ENCODE assay signal across 12 cellular contexts in the genomic region with DNA sequence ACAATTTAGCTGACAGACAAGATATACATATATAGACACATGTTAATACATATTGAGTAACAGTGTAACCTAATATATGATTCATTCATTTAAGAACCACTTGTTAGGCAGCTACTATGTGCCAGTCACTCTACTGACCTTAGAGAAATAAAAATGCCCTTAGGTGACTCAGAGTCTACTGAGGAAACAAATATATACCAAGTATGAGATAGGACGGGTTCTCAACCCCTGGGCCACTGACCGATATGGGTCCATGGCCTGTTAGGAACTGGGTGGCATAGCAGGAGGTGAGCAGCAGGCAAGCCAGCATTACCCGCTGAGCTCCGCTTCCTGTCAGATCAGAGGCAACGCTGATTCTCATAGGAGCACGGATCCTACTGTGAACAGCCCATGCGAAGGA. TPM values are rescaled to one million over a fixed set of nuclear protein-coding genes. Genes with fewer than 3 reads are reported as not detected.
A peak's percentile ranks its signal among the peaks of the same experiment; 100 is the strongest.
DNase-seq lines count a peak whose midpoint lies in the region; ATAC-seq, FAIRE-seq and TF ChIP-seq lines count a peak whose summit lies in the region.
"Had no signal": no experiment of that assay in that cellular context is flagged by ENCODE, and none has a peak within 500 bp of the region (broad histone marks: within the 10 kb centered on the region; RNA-seq: fewer than 3 reads in every experiment).

No MANE protein-coding gene starts in this region.

- peaks cover 4% of the 10 kb centered on the region for H3K27me3 Mint-ChIP-seq in GM23338 (ENCODE audit: insufficient read depth, low read depth, poor library complexity)
- H3K27me3 Mint-ChIP-seq in natural killer cell treated with Interleukin-12 subunit alpha and Interleukin-12 subunit beta and Interleukin-15 and Interleukin-18, amount 100 ng/mL, for 72 hours, result no peaks in the 10 kb centered on the region

- H3K4me1 Mint-ChIP-seq in GM23338, result peaks cover 48% of the 10 kb centered on the region
- peaks cover 33 to 36% of the 10 kb centered on the region in 2 donors for H3K4me1 Mint-ChIP-seq in natural killer cell treated with Interleukin-12 subunit alpha and Interleukin-12 subunit beta and Interleukin-15 and Interleukin-18, amount 100 ng/mL, for 72 hours (ENCODE audit: low read depth in 2 of 2)

- H3K27me3 ChIP-seq in GM23338 (ENCODE audit: insufficient read depth) (no peaks in the 10 kb centered on the region), Panc1 (ENCODE audit: control insufficient read depth, insufficient read depth, low read length) (no peaks in the 10 kb centered on the region), endothelial cell of umbilical vein (ENCODE audit: control insufficient read depth in 2 of 2, insufficient read depth in 2 of 2, low read length in 2 of 2) (no peaks in the 10 kb centered on the region), hepatocyte (no peaks in the 10 kb centered on the region)
- H3K27me3 ChIP-seq: stomach had no signal

- peak; percentile 89 for FAIRE-seq in endothelial cell of umbilical vein (lab: Jason Lieb, UNC)
- FAIRE-seq: frontal cortex had no signal

- BruUV-seq in Panc1 (replicated peaks; lab: Mats Ljungman, UMichigan) (no TSS peak), endothelial cell of umbilical vein (replicated peaks; lab: Mats Ljungman, UMichigan) (no TSS peak)

- H3K79me2 ChIP-seq in GM23338 (replicated peaks; ENCODE audit: insufficient read depth) (peaks cover 90% of the 10 kb centered on the region), endothelial cell of umbilical vein (ENCODE audit: control insufficient read depth, insufficient read depth, low read length) (peaks cover 65% of the 10 kb centered on the region), hepatocyte (peaks cover 83% of the 10 kb centered on the region)

- H3K9me2 ChIP-seq in GM23338 (ENCODE audit: insufficient read depth) (no peaks in the 10 kb centered on the region), hepatocyte (replicated peaks; ENCODE audit: insufficient read depth) (no peaks in the 10 kb centered on the region)

- H3K9me3 ChIP-seq in Panc1 (ENCODE audit: control insufficient read depth, insufficient read depth, low read depth, low read length) (no peaks in the 10 kb centered on the region), endothelial cell of umbilical vein (replicated peaks; ENCODE audit: control insufficient read depth, insufficient read depth, low read length) (no peaks in the 10 kb centered on the region), hepatocyte (ENCODE audit: low read depth) (no peaks in the 10 kb centered on the region)
- H3K9me3 ChIP-seq: stomach had no signal

- dilution Hi-C loops in endothelial cell of umbilical vein (cut with MboI; ENCODE audit: extremely low pct_ligation_motif_present, low sequenced_read_pairs), result no loop called here

- ATAC-seq in GM23338, result peak; percentile 50
- ATAC-seq in Panc1, result peak; percentile 71
- peak; percentile 60 to 72 for ATAC-seq in natural killer cell treated with Interleukin-12 subunit alpha and Interleukin-12 subunit beta and Interleukin-15 and Interleukin-18, amount 100 ng/mL, for 72 hours
- ATAC-seq in GM21528 (IDR thresholded peaks at IDR 0.05; ENCODE audit: low FRiP score, unreplicated experiment), result no peak
- no peak for ATAC-seq in GM18861 (IDR thresholded peaks at IDR 0.05; ENCODE audit: unreplicated experiment)

- in situ Hi-C loops in Panc1 (cut with HindIII; ENCODE audit: low pct_unique_long_range_greater_than_20kb, low sequenced_read_pairs), result no loop called here

- 88% methylated on average over 7 of the region's 7 CpGs for WGBS in hepatocyte (ENCODE audit: low lambda C conversion rate, missing lambda C conversion rate)

- H3K9ac ChIP-seq in endothelial cell of umbilical vein (replicated peaks; ENCODE audit: extremely low read depth, insufficient read depth, low read length), result no peak overlapping the region

- H3K4me1 ChIP-seq in GM23338 (ENCODE audit: insufficient read depth), result peaks cover 53% of the 10 kb centered on the region
- H3K4me1 ChIP-seq in Panc1 (ENCODE audit: control insufficient read depth, insufficient read depth, low read length), result peaks cover 5% of the 10 kb centered on the region
- H3K4me1 ChIP-seq in endothelial cell of umbilical vein (ENCODE audit: control insufficient read depth, extremely low read depth, insufficient read depth, low read length), result peaks cover 24% of the 10 kb centered on the region
- H3K4me1 ChIP-seq in hepatocyte (ENCODE audit: insufficient read depth), result no peaks in the 10 kb centered on the region

- no peak for TF ChIP-seq CTCF in GM23338 (conservative IDR thresholded peaks at IDR 0.05; ENCODE audit: low read depth in 2 of 2)
- TF ChIP-seq CTCF in Panc1 (IDR thresholded peaks at IDR 0.05), result no peak
- TF ChIP-seq CTCF in endothelial cell of umbilical vein (IDR thresholded peaks at IDR 0.05; ENCODE audit: extremely low read depth in 1 of 2, insufficient read depth in 1 of 2, low read depth in 1 of 2, low read length in 2 of 2), result no peak
- TF ChIP-seq CTCF in hepatocyte (IDR thresholded peaks at IDR 0.05; ENCODE audit: poor library complexity), result no peak

- H3K9me1 ChIP-seq in endothelial cell of umbilical vein (replicated peaks; ENCODE audit: control insufficient read depth, extremely low read depth, insufficient read depth, low read length), result no peaks in the 10 kb centered on the region

- H2AFZ ChIP-seq in GM23338, result no peak overlapping the region
- H2AFZ ChIP-seq in endothelial cell of umbilical vein (ENCODE audit: low read depth, low read length), result no peak overlapping the region
- no peak overlapping the region for H2AFZ ChIP-seq in hepatocyte

- CTCF ChIA-PET in Panc1 (lab: Charles Lee), result no interaction called here
- CTCF ChIA-PET in endothelial cell of umbilical vein (lab: Charles Lee), result interaction anchor here (1.0 to 1.5 kb wide), 7 partner anchors 9 to 62 kb away, joined by 3 to 6 read pairs (median 3); no protein-coding TSS in a partner anchor

- H3K4me2 ChIP-seq in GM23338, result peak overlapping the region; percentile 24; the same call in 1 of the 2 replicates
- H3K4me2 ChIP-seq in endothelial cell of umbilical vein (ENCODE audit: insufficient read depth, low read length), result peak overlapping the region; percentile 65
- H3K4me2 ChIP-seq in hepatocyte, result no peak overlapping the region

- DNase-seq in GM23338 (ENCODE audit: low spot score) (no peak), Panc1 (ENCODE audit: low read depth, low spot score) (no peak), endothelial cell of umbilical vein (ENCODE audit: low read depth, low spot score) (peak; percentile 74), hepatocyte (ENCODE audit: low spot score) (no peak), NCI-H128 (lab: John Stamatoyannopoulos, UW; ENCODE audit: unreplicated experiment) (no peak)
- DNase-seq in natural killer cell treated with Interleukin-12 subunit alpha and Interleukin-12 subunit beta and Interleukin-15 and Interleukin-18, amount 100 ng/mL, for 72 hours (ENCODE audit: low spot score), result no peak
- DNase-seq: activated CD4-positive, alpha-beta T cell treated with anti-CD3 and anti-CD28 coated beads, Interleukin-2, amount 50 U/mL, for 4 hours; COR-L47; stomach had no signal

- H3K36me3 ChIP-seq in GM23338 (ENCODE audit: insufficient read depth), result no peaks in the 10 kb centered on the region
- no peaks in the 10 kb centered on the region for H3K36me3 ChIP-seq in Panc1 (ENCODE audit: control insufficient read depth, insufficient read depth, low read length)
- no peaks in the 10 kb centered on the region for H3K36me3 ChIP-seq in endothelial cell of umbilical vein (ENCODE audit: control insufficient read depth in 2 of 2, extremely low read depth in 1 of 2, insufficient read depth in 2 of 2, low read length in 2 of 2)
- no peaks in the 10 kb centered on the region for H3K36me3 ChIP-seq in hepatocyte (replicated peaks; ENCODE audit: insufficient read depth, low read depth)
- H3K36me3 ChIP-seq: stomach had no signal

- 0 out of 2 replicates have a peak overlapping the region, but pooled peaks have one; percentile 74 for H3K27ac Mint-ChIP-seq in GM23338
- H3K27ac Mint-ChIP-seq in natural killer cell treated with Interleukin-12 subunit alpha and Interleukin-12 subunit beta and Interleukin-15 and Interleukin-18, amount 100 ng/mL, for 72 hours, result no peak overlapping the region

- H3F3A ChIP-seq in GM23338 (replicated peaks; ENCODE audit: low read depth), result peaks cover 3% of the 10 kb centered on the region; the same call in 1 of the 2 replicates

- H4K20me1 ChIP-seq in GM23338 (replicated peaks; ENCODE audit: insufficient read depth), result 0 out of 2 replicates have a peak, but pooled peaks cover 6% of the 10 kb centered on the region
- H4K20me1 ChIP-seq in endothelial cell of umbilical vein (replicated peaks; ENCODE audit: control insufficient read depth, extremely low read depth, insufficient read depth, low read length), result no peaks in the 10 kb centered on the region
- no peaks in the 10 kb centered on the region for H4K20me1 ChIP-seq in hepatocyte (ENCODE audit: insufficient read depth, poor library complexity, severe bottlenecking)

- no peak for TF ChIP-seq POLR2A in endothelial cell of umbilical vein (IDR thresholded peaks at IDR 0.05; ENCODE audit: low read depth, low read length)

- H3K9me3 Mint-ChIP-seq in GM23338, result no peaks in the 10 kb centered on the region
- H3K9me3 Mint-ChIP-seq in natural killer cell treated with Interleukin-12 subunit alpha and Interleukin-12 subunit beta and Interleukin-15 and Interleukin-18, amount 100 ng/mL, for 72 hours, result no peaks in the 10 kb centered on the region

- H3K36me3 Mint-ChIP-seq in GM23338 (ENCODE audit: low read depth), result no peaks in the 10 kb centered on the region
- no peaks in the 10 kb centered on the region for H3K36me3 Mint-ChIP-seq in natural killer cell treated with Interleukin-12 subunit alpha and Interleukin-12 subunit beta and Interleukin-15 and Interleukin-18, amount 100 ng/mL, for 72 hours

- no peak overlapping the region for H3K4me3 ChIP-seq in GM23338
- H3K4me3 ChIP-seq in Panc1 (ENCODE audit: low read depth in 2 of 2, low read length in 2 of 2), result no peak overlapping the region
- H3K4me3 ChIP-seq in endothelial cell of umbilical vein (replicated peaks in 1 of 3; ENCODE audit: insufficient read depth in 1 of 3, low read depth in 1 of 3, low read length in 3 of 3), result no peak overlapping the region
- H3K4me3 ChIP-seq in hepatocyte, result no peak overlapping the region
- H3K4me3 ChIP-seq: stomach had no signal

- H3K27ac ChIP-seq in GM23338 (ENCODE audit: low read depth) (peak overlapping the region; percentile 41; the same call in 1 of the 2 replicates), Panc1 (ENCODE audit: low read length) (no peak overlapping the region), endothelial cell of umbilical vein (ENCODE audit: insufficient read depth, low read depth, low read length) (peak overlapping the region; percentile 74), hepatocyte (no peak overlapping the region)

- no peak overlapping the region for H3K4me3 Mint-ChIP-seq in GM23338
- no peak overlapping the region for H3K4me3 Mint-ChIP-seq in natural killer cell treated with Interleukin-12 subunit alpha and Interleukin-12 subunit beta and Interleukin-15 and Interleukin-18, amount 100 ng/mL, for 72 hours

- POLR2A ChIA-PET in Panc1 (lab: Charles Lee) (no interaction called here), endothelial cell of umbilical vein (lab: Charles Lee) (no interaction called here)

- intact Hi-C loops in Panc1 (cut with micrococcal nuclease; ENCODE audit: unreplicated experiment), result no loop called here
- intact Hi-C loops in endothelial cell of umbilical vein (cut with micrococcal nuclease), result loop anchor here (1.0 kb wide), 1 partner anchor 20 kb away; no protein-coding TSS in a partner anchor

RNA-seq across cellular contexts. Expression of a gene that starts 14.8 kb away (rescaled TPM):
- 34.0 and 34.5 TPM in 2 replicates for total RNA-seq in GM23338 (2014; rRNA removed; shearing (Covaris generic))
- polyA plus RNA-seq in GM23338 (2016; fragmentation: Nextera tagmentation; extraction: Ambion mirVana) (15.0 and 16.1 TPM in 2 replicates), endothelial cell of umbilical vein (6.7 and 7.6 TPM in 2 replicates), hepatocyte (4.4 TPM in 2 replicates)
- total RNA-seq in Panc1 (2021; ENCODE audit: unreplicated experiment) (37.4 TPM), endothelial cell of umbilical vein (32.6 and 33.4 TPM in 2 replicates), hepatocyte (13.9 and 14.1 TPM in 2 replicates)
- polyA plus RNA-seq in Panc1 (2012; ENCODE audit: insufficient read length), result 12.8 TPM
- polyA plus RNA-seq in endothelial cell of umbilical vein (2011; cell fraction: cytosol; rRNA removed), result 8.1 and 8.3 TPM in 2 replicates
- 15.6 and 20.4 TPM in 2 replicates for polyA plus RNA-seq in endothelial cell of umbilical vein (2011; cell fraction: nucleus; rRNA removed)
- polyA plus RNA-seq in endothelial cell of umbilical vein (2012), result 15.9 and 22.0 TPM in 2 replicates
- 33.3 and 34.2 TPM in 2 replicates for polyA minus RNA-seq in endothelial cell of umbilical vein
- polyA minus RNA-seq in endothelial cell of umbilical vein (2011; cell fraction: cytosol; rRNA and poly(A)+ RNA removed), result 15.2 TPM
- 27.1 and 32.7 TPM in 2 replicates for polyA minus RNA-seq in endothelial cell of umbilical vein (2011; cell fraction: nucleus; rRNA and poly(A)+ RNA removed)
- 10 to 100 TPM; 25.3 to 36.0 TPM for total RNA-seq in natural killer cell treated with Interleukin-12 subunit alpha and Interleukin-12 subunit beta and Interleukin-15 and Interleukin-18, amount 100 ng/mL, for 72 hours

Comparison
In these comparisons a context has a peak if more than half of its experiments do, and no peak if none do; other contexts are left out.
1. ATAC-seq: peak in GM23338 (single experiment), Panc1 (single experiment) and natural killer cell treated with Interleukin-12 subunit alpha and Interleukin-12 subunit beta and Interleukin-15 and Interleukin-18, amount 100 ng/mL, for 72 hours (2 of 2); none in GM21528 (single experiment) and GM18861 (single experiment).
2. H3K27ac ChIP-seq: peak in GM23338 (single experiment) and endothelial cell of umbilical vein (single experiment); none in Panc1 (single experiment) and hepatocyte (single experiment).